In genomic region chr15:70741107-70741511, GRCh38 we compare ENCODE assay signal across 9 cellular contexts. TPM values are rescaled to one million over a fixed set of nuclear protein-coding genes. Genes with fewer than 3 reads are reported as not detected.
DNase-seq lines count a peak whose midpoint lies in the region; ATAC-seq and TF ChIP-seq lines count a peak whose summit lies in the region.
"Had no signal": no experiment of that assay in that cellular context is flagged by ENCODE, and none has a peak within 500 bp of the region (broad histone marks: within the 10 kb centered on the region; RNA-seq: fewer than 3 reads in every experiment).

No MANE protein-coding gene starts in this region.

- H3K4me2 ChIP-seq in BLaER1 treated with 17β-estradiol and CSF1 and Interleukin-3, amounts not matched to agents 10 nM and 100 nM: peak overlapping the region in 6 of 11 experiments; percentile 49 to 78 (median 68); a peak in 11 of 22 replicates
- peak overlapping the region; percentile 26 for H3K4me2 ChIP-seq in osteoblast (ENCODE audit: insufficient read depth, low read length)

- H3K27me3 ChIP-seq in BLaER1 treated with 17β-estradiol and CSF1 and Interleukin-3, amounts not matched to agents 10 nM and 100 nM: no peaks in the 10 kb centered on the region
- H3K27me3 ChIP-seq in esophagus (ENCODE audit: control insufficient read depth in 1 of 2, insufficient read depth in 2 of 2, low read length in 2 of 2) (no peaks in the 10 kb centered on the region), osteoblast (ENCODE audit: insufficient read depth, low read length) (no peaks in the 10 kb centered on the region)

- peak; percentile 7 for DNase-seq in NCI-H446 treated with DMSO at 0.1 percent for 48 hours (lab: John Stamatoyannopoulos, UW)
- peak; percentile 71 for DNase-seq in osteoblast (ENCODE audit: insufficient read length, low spot score, missing footprints)
- no peak for DNase-seq in activated naive CD4-positive, alpha-beta T cell treated with anti-CD3 and anti-CD28 coated beads for 36 hours
- no peak for DNase-seq in cerebellar nuclear complex (lab: John Stamatoyannopoulos, UW)
- DNase-seq in NCI-H774 (lab: John Stamatoyannopoulos, UW): no peak

- no peaks in the 10 kb centered on the region for H3K9me3 ChIP-seq in BLaER1 treated with 17β-estradiol and CSF1 and Interleukin-3, amounts not matched to agents 10 nM and 100 nM (replicated peaks in 1 of 11)
- H3K9me3 ChIP-seq in esophagus (ENCODE audit: control insufficient read depth in 2 of 2, insufficient read depth in 1 of 2, low read depth in 1 of 2, low read length in 1 of 2): no peaks in the 10 kb centered on the region
- no peaks in the 10 kb centered on the region for H3K9me3 ChIP-seq in osteoblast (ENCODE audit: low read depth, low read length)

- H3K36me3 Mint-ChIP-seq in activated naive CD4-positive, alpha-beta T cell treated with anti-CD3 and anti-CD28 coated beads for 36 hours (ENCODE audit: low read depth): no peaks in the 10 kb centered on the region

- no peaks in the 10 kb centered on the region for H4K20me1 ChIP-seq in BLaER1 treated with 17β-estradiol and CSF1 and Interleukin-3, amounts not matched to agents 10 nM and 100 nM
- peaks cover 28% of the 10 kb centered on the region for H4K20me1 ChIP-seq in osteoblast (ENCODE audit: insufficient read depth, low read length)

- no peak overlapping the region for H2AFZ ChIP-seq in osteoblast (ENCODE audit: low read length)

- no peak overlapping the region for H3K4me3 ChIP-seq in BLaER1 treated with 17β-estradiol and CSF1 and Interleukin-3, amounts not matched to agents 10 nM and 100 nM
- no peak overlapping the region for H3K4me3 ChIP-seq in esophagus (ENCODE audit: low read depth in 1 of 2, low read length in 2 of 2)
- no peak overlapping the region for H3K4me3 ChIP-seq in osteoblast (ENCODE audit: insufficient read depth, low read length)

- no peaks in the 10 kb centered on the region for H3K36me3 ChIP-seq in BLaER1 treated with 17β-estradiol and CSF1 and Interleukin-3, amounts not matched to agents 10 nM and 100 nM
- H3K36me3 ChIP-seq in esophagus (ENCODE audit: control insufficient read depth in 2 of 2, insufficient read depth in 2 of 2, low read length in 1 of 2) (no peaks in the 10 kb centered on the region), osteoblast (ENCODE audit: insufficient read depth, low read length) (no peaks in the 10 kb centered on the region)

- no peak for TF ChIP-seq CTCF in osteoblast (IDR thresholded peaks at IDR 0.05; ENCODE audit: extremely low read depth, low read depth, low read length)

- no peaks in the 10 kb centered on the region for H3K27me3 Mint-ChIP-seq in activated naive CD4-positive, alpha-beta T cell treated with anti-CD3 and anti-CD28 coated beads for 36 hours (ENCODE audit: low read depth)

- peak overlapping the region in 2 of 11 experiments; percentile 36 to 52; a peak in 2 of 22 replicates for H3K9ac ChIP-seq in BLaER1 treated with 17β-estradiol and CSF1 and Interleukin-3, amounts not matched to agents 10 nM and 100 nM

- CTCF ChIA-PET in activated naive CD4-positive, alpha-beta T cell treated with anti-CD3 and anti-CD28 coated beads for 36 hours (lab: Charles Lee): no interaction called here

- H3K4me1 Mint-ChIP-seq in activated naive CD4-positive, alpha-beta T cell treated with anti-CD3 and anti-CD28 coated beads for 36 hours (ENCODE audit: low read depth): no peaks in the 10 kb centered on the region
- H3K4me1 Mint-ChIP-seq: neural crest cell had no signal

- no peak overlapping the region for H3K4me3 Mint-ChIP-seq in activated naive CD4-positive, alpha-beta T cell treated with anti-CD3 and anti-CD28 coated beads for 36 hours
- H3K4me3 Mint-ChIP-seq: neural crest cell had no signal

- no peak for ATAC-seq in HG02798 (IDR thresholded peaks at IDR 0.05; ENCODE audit: poor library complexity, unreplicated experiment)

- H3K4me1 ChIP-seq in BLaER1 treated with 17β-estradiol and CSF1 and Interleukin-3, amounts not matched to agents 10 nM and 100 nM: peaks cover 0 to 45% (median 17%) of the 10 kb centered on the region in 10 experiments; a peak in 15 of 20 replicates
- H3K4me1 ChIP-seq in esophagus (ENCODE audit: control insufficient read depth in 2 of 2, insufficient read depth in 2 of 2, low read length in 1 of 2): peaks cover 0 to 3% of the 10 kb centered on the region in 2 donors
- H3K4me1 ChIP-seq in osteoblast (ENCODE audit: insufficient read depth, low read length): peaks cover 33% of the 10 kb centered on the region

- intact Hi-C loops in activated naive CD4-positive, alpha-beta T cell treated with anti-CD3 and anti-CD28 coated beads for 36 hours (cut with micrococcal nuclease): no loop called here

- no peaks in the 10 kb centered on the region for H3K9me3 Mint-ChIP-seq in activated naive CD4-positive, alpha-beta T cell treated with anti-CD3 and anti-CD28 coated beads for 36 hours

- peaks cover 86% of the 10 kb centered on the region for H3K79me2 ChIP-seq in osteoblast (ENCODE audit: insufficient read depth, low read length)

- peak overlapping the region in 5 of 11 experiments; percentile 28 to 69 (median 53); a peak in 9 of 22 replicates for H3K27ac ChIP-seq in BLaER1 treated with 17β-estradiol and CSF1 and Interleukin-3, amounts not matched to agents 10 nM and 100 nM
- H3K27ac ChIP-seq in esophagus (ENCODE audit: low read depth in 2 of 2, low read length in 1 of 2): peak overlapping the region; percentile 71 to 84
- H3K27ac ChIP-seq in osteoblast (ENCODE audit: low read depth, low read length): peak overlapping the region; percentile 40

- H3K27ac Mint-ChIP-seq in activated naive CD4-positive, alpha-beta T cell treated with anti-CD3 and anti-CD28 coated beads for 36 hours: no peak overlapping the region

- WGBS in esophagus, 2 donors: 20% methylated on average over 1 of the region's 1 CpG

RNA-seq across cellular contexts. Expression of gene UACA, which starts 22.2 kb away (rescaled TPM):
- polyA plus RNA-seq in esophagus: 10 to 100 TPM; 27.1 to 83.5 TPM
- total RNA-seq in osteoblast: 158 and 161 TPM in 2 replicates
- 1 to 10 TPM; 3.9 to 5.3 TPM for total RNA-seq in activated naive CD4-positive, alpha-beta T cell treated with anti-CD3 and anti-CD28 coated beads for 36 hours

Comparison
In these comparisons a context has a peak if more than half of its experiments do, and no peak if none do; other contexts are left out.
1. DNase-seq: peak in NCI-H446 treated with DMSO at 0.1 percent for 48 hours (single experiment) and osteoblast (single experiment); none in activated naive CD4-positive, alpha-beta T cell treated with anti-CD3 and anti-CD28 coated beads for 36 hours (single experiment), cerebellar nuclear complex (0 of 2) and NCI-H774 (single experiment).
2. RNA of gene UACA, which starts 22.2 kb away (total RNA-seq): 158 to 161 TPM in osteoblast; 3.9 to 5.3 TPM in activated naive CD4-positive, alpha-beta T cell treated with anti-CD3 and anti-CD28 coated beads for 36 hours; every median in the first group is over 10 times any median in the second.